ENCODE assay signal across 8 cellular contexts in the genomic region with DNA sequence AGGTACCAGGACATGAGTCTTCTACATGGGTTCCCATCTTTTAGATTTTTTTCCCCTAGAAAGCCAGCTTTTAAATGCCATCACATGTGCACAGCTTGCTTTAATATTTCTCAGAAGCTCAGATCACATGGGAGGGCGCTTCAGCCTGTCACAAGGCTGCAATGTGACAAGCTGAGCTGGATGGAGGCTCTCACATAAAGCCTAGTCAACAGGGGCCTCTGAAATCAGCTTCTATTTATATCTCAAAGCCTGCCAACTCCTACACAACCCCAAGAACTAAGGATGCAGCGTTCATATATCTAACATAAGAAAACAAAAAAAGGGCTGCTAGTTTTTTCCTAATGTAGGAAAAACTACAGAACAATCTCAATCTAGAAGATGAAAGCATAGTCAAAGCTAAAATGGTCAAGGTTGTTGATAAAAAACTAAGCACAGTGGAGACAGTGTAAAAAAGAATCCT. TPM values are rescaled to one million over a fixed set of nuclear protein-coding genes. Genes with fewer than 3 reads are reported as not detected.
DNase-seq lines count a peak whose midpoint lies in the region; ATAC-seq, FAIRE-seq and TF ChIP-seq lines count a peak whose summit lies in the region.

No MANE protein-coding gene starts in this region.

- ATAC-seq in GM19372 (IDR thresholded peaks at IDR 0.05; ENCODE audit: low read depth, unreplicated experiment) (peak; percentile 28), HG03558 (IDR thresholded peaks at IDR 0.05; ENCODE audit: extremely low read depth, unreplicated experiment) (peak; percentile 28), right cardiac atrium (peak; percentile 10 to 24), psoas muscle (peak; percentile 56 to 69 (median 66))

- H3K4me2 ChIP-seq in astrocyte (ENCODE audit: low read length): peak overlapping the region; percentile 88

- peaks cover 65 to 72% (median 69%) of the 10 kb centered on the region in 3 donors for H3K4me1 Mint-ChIP-seq in CD8-positive, alpha-beta memory T cell
- H3K4me1 Mint-ChIP-seq in astrocyte (ENCODE audit: low read depth, unreplicated experiment): peaks cover 31% of the 10 kb centered on the region

- peaks cover 63% of the 10 kb centered on the region for H4K20me1 ChIP-seq in astrocyte (ENCODE audit: insufficient read depth, low read length)

- no peak overlapping the region for H2AFZ ChIP-seq in astrocyte (ENCODE audit: low read depth, low read length)

- H3K27ac Mint-ChIP-seq in CD8-positive, alpha-beta memory T cell: peak overlapping the region; percentile 51 to 98 (median 93)
- H3K27ac Mint-ChIP-seq in astrocyte (ENCODE audit: unreplicated experiment): peak overlapping the region; percentile 99

- H3K4me1 ChIP-seq in CD8-positive, alpha-beta memory T cell (ENCODE audit: insufficient read depth, low read length): peaks cover 50% of the 10 kb centered on the region
- peaks cover 14% of the 10 kb centered on the region for H3K4me1 ChIP-seq in SJCRH30
- H3K4me1 ChIP-seq in astrocyte (ENCODE audit: insufficient read depth, low read length): peaks cover 24% of the 10 kb centered on the region
- H3K4me1 ChIP-seq in right cardiac atrium (ENCODE audit: control insufficient read depth, insufficient read depth, low read length): no peaks in the 10 kb centered on the region
- peaks cover 34% of the 10 kb centered on the region for H3K4me1 ChIP-seq in psoas muscle

- H3K36me3 ChIP-seq in CD8-positive, alpha-beta memory T cell (ENCODE audit: insufficient read depth, low read length): peaks cover 15% of the 10 kb centered on the region
- H3K36me3 ChIP-seq in SJCRH30: peaks cover 54% of the 10 kb centered on the region
- peaks cover 35% of the 10 kb centered on the region for H3K36me3 ChIP-seq in astrocyte (ENCODE audit: insufficient read depth, low read length)
- peaks cover 0 to 50% of the 10 kb centered on the region in 2 donors for H3K36me3 ChIP-seq in psoas muscle (ENCODE audit: insufficient read depth in 1 of 2, low read depth in 1 of 2)

- H3K36me3 Mint-ChIP-seq in CD8-positive, alpha-beta memory T cell: peaks cover 0 to 57% (median 5%) of the 10 kb centered on the region in 3 donors
- H3K36me3 Mint-ChIP-seq in astrocyte (ENCODE audit: low read depth, unreplicated experiment): peaks cover 10% of the 10 kb centered on the region

- 3% methylated on average over 2 of the region's 2 CpGs for WGBS in right cardiac atrium
- WGBS in psoas muscle, 3 donors: 0 to 2% (median 2%) methylated on average over 2 of the region's 2 CpGs

- H3K9ac ChIP-seq in astrocyte (ENCODE audit: low read length): peak overlapping the region; percentile 100

- H3K27me3 ChIP-seq in CD8-positive, alpha-beta memory T cell (ENCODE audit: insufficient read depth, low read length, poor library complexity, severe bottlenecking): no peaks in the 10 kb centered on the region
- no peaks in the 10 kb centered on the region for H3K27me3 ChIP-seq in SJCRH30
- no peaks in the 10 kb centered on the region for H3K27me3 ChIP-seq in astrocyte (ENCODE audit: insufficient read depth, low read length)
- H3K27me3 ChIP-seq in right cardiac atrium (ENCODE audit: control insufficient read depth, insufficient read depth): no peaks in the 10 kb centered on the region
- no peaks in the 10 kb centered on the region for H3K27me3 ChIP-seq in psoas muscle (ENCODE audit: insufficient read depth in 3 of 3, low read length in 2 of 3)

- peak; percentile 10 to 60 (median 28) for DNase-seq in CD8-positive, alpha-beta memory T cell
- DNase-seq in SJCRH30 (peak; percentile 59 to 74), astrocyte (ENCODE audit: low read depth) (peak; percentile 65), right cardiac atrium (peak; percentile 43 to 73 (median 73)), psoas muscle (peak; percentile 61 to 80), OCI-M2 (lab: John Stamatoyannopoulos, UW; ENCODE audit: unreplicated experiment) (no peak)

- TF ChIP-seq CTCF in astrocyte (IDR thresholded peaks at IDR 0.05; ENCODE audit: insufficient read depth, low read depth, low read length): no peak
- TF ChIP-seq CTCF in psoas muscle (IDR thresholded peaks at IDR 0.05): no peak

- H3K4me3 ChIP-seq in CD8-positive, alpha-beta memory T cell (ENCODE audit: low read length): peak overlapping the region; percentile 76
- H3K4me3 ChIP-seq in SJCRH30: peak overlapping the region; percentile 94
- H3K4me3 ChIP-seq in astrocyte (ENCODE audit: insufficient read depth, low read depth, low read length): peak overlapping the region; percentile 95
- peak overlapping the region; percentile 91 for H3K4me3 ChIP-seq in right cardiac atrium (ENCODE audit: low read length)
- H3K4me3 ChIP-seq in psoas muscle: peak overlapping the region; percentile 84

- peaks cover 0 to 3% (median 0%) of the 10 kb centered on the region in 5 donors for H3K9me3 Mint-ChIP-seq in CD8-positive, alpha-beta memory T cell
- H3K9me3 Mint-ChIP-seq in astrocyte (ENCODE audit: unreplicated experiment): no peaks in the 10 kb centered on the region

- H3K4me3 Mint-ChIP-seq in CD8-positive, alpha-beta memory T cell: peak overlapping the region; percentile 87 to 97 (median 93)
- peak overlapping the region; percentile 99 for H3K4me3 Mint-ChIP-seq in astrocyte (ENCODE audit: unreplicated experiment)

- H3K9me3 ChIP-seq in CD8-positive, alpha-beta memory T cell (ENCODE audit: low read length): no peaks in the 10 kb centered on the region
- no peaks in the 10 kb centered on the region for H3K9me3 ChIP-seq in SJCRH30 (replicated peaks)
- no peaks in the 10 kb centered on the region for H3K9me3 ChIP-seq in astrocyte (ENCODE audit: insufficient read depth, low read depth, low read length)
- no peaks in the 10 kb centered on the region for H3K9me3 ChIP-seq in right cardiac atrium (ENCODE audit: control insufficient read depth, low read length)
- H3K9me3 ChIP-seq in psoas muscle: no peaks in the 10 kb centered on the region

- H3K79me2 ChIP-seq in astrocyte (ENCODE audit: insufficient read depth, low read length): peaks cover 73% of the 10 kb centered on the region

- FAIRE-seq in astrocyte (lab: Jason Lieb, UNC): peak; percentile 64

- H3K27ac ChIP-seq in CD8-positive, alpha-beta memory T cell (ENCODE audit: low read depth, low read length): peak overlapping the region; percentile 99
- no peak overlapping the region for H3K27ac ChIP-seq in SJCRH30
- peak overlapping the region; percentile 100 for H3K27ac ChIP-seq in astrocyte (ENCODE audit: low read depth, low read length)
- H3K27ac ChIP-seq in right cardiac atrium (ENCODE audit: low read length): peak overlapping the region; percentile 82
- H3K27ac ChIP-seq in psoas muscle: peak overlapping the region; percentile 99

- intact Hi-C loops in right cardiac atrium (cut with DNase I) (loop anchor here in 1 of 4 donors (10.0 kb wide), 1 partner anchor 222 kb away; no protein-coding TSS in a partner anchor), psoas muscle (cut with DNase I) (loop anchor here in 1 of 2 donors (5.0 kb wide), 1 partner anchor 215 kb away; no protein-coding TSS in a partner anchor)

- CTCF ChIA-PET in CD8-positive, alpha-beta memory T cell (lab: Charles Lee): interaction anchor here (1.1 kb wide), 1 partner anchor 13 kb away, joined by 3 read pairs; no protein-coding TSS in a partner anchor

- POLR2A ChIA-PET in CD8-positive, alpha-beta memory T cell (lab: Charles Lee): interaction anchor here (0.5 to 1.3 kb wide), 3 partner anchors 164 to 1791 kb away, joined by 3 to 5 read pairs (median 3); no protein-coding TSS in a partner anchor

- H3K27me3 Mint-ChIP-seq in CD8-positive, alpha-beta memory T cell: no peaks in the 10 kb centered on the region
- no peaks in the 10 kb centered on the region for H3K27me3 Mint-ChIP-seq in astrocyte (ENCODE audit: low read depth, unreplicated experiment)

RNA-seq across cellular contexts. Expression of gene ZFAND5, which starts 2.3 kb away (rescaled TPM):
- total RNA-seq in CD8-positive, alpha-beta memory T cell: 10 to 100 TPM; 91.0 to 98.8 TPM
- 82.4 TPM for polyA plus RNA-seq in CD8-positive, alpha-beta memory T cell
- 149 and 151 TPM in 2 replicates for total RNA-seq in SJCRH30 (2014; rRNA removed; shearing (Covaris generic))
- total RNA-seq in astrocyte (167 and 181 TPM in 2 replicates), right cardiac atrium (100 to 1,000 TPM; 148 to 219 (median 169) TPM), psoas muscle (100 to 1,000 TPM; 466 to 795 (median 548) TPM)
- polyA plus RNA-seq in right cardiac atrium (185 TPM), psoas muscle (100 to 1,000 TPM in 2 of 3 donors, 10 to 100 TPM in 1; 77.7 to 951 (median 718) TPM)
